19 cellular contexts compared by ENCODE assay signal in genomic region chr2:232504438-232504837, GRCh38. TPM values are rescaled to one million over a fixed set of nuclear protein-coding genes. Genes with fewer than 3 reads are reported as not detected.
DNase-seq lines count a peak whose midpoint lies in the region; ATAC-seq and TF ChIP-seq lines count a peak whose summit lies in the region.
"Had no signal": no experiment of that assay in that cellular context is flagged by ENCODE, and none has a peak within 500 bp of the region (broad histone marks: within the 10 kb centered on the region; RNA-seq: fewer than 3 reads in every experiment).

No MANE protein-coding gene starts in this region.

- H3K9me3 Mint-ChIP-seq in activated T-helper 17 cell treated with anti-CD3 and anti-CD28 coated beads, Interleukin-2, amount 50 U/mL, for 72 hours = no peaks in the 10 kb centered on the region
- no peaks in the 10 kb centered on the region for H3K9me3 Mint-ChIP-seq in neural crest cell
- no peaks in the 10 kb centered on the region for H3K9me3 Mint-ChIP-seq in stimulated activated memory B cell treated with anti-CD40 and anti-IgM and Interleukin-4, amounts not matched to agents 10 μg/mL and 1 μg/mL and 100 μg/mL, for 72 hours

- H3K4me3 Mint-ChIP-seq in activated T-helper 17 cell treated with anti-CD3 and anti-CD28 coated beads, Interleukin-2, amount 50 U/mL, for 72 hours = peak overlapping the region; percentile 71
- H3K4me3 Mint-ChIP-seq in neural crest cell = peak overlapping the region; percentile 45
- H3K4me3 Mint-ChIP-seq in stimulated activated memory B cell treated with anti-CD40 and anti-IgM and Interleukin-4, amounts not matched to agents 10 μg/mL and 1 μg/mL and 100 μg/mL, for 72 hours = no peak overlapping the region

- ATAC-seq in activated T-helper 17 cell treated with anti-CD3 and anti-CD28 coated beads, Interleukin-2, amount 50 U/mL, for 72 hours (replicated peaks) = peak; percentile 29
- no peak for ATAC-seq in stimulated activated memory B cell treated with anti-CD40 and anti-IgM and Interleukin-4, amounts not matched to agents 10 μg/mL and 1 μg/mL and 100 μg/mL, for 72 hours
- ATAC-seq: GM12878 had no signal

- peaks cover 27% of the 10 kb centered on the region for H3K27me3 Mint-ChIP-seq in activated T-helper 17 cell treated with anti-CD3 and anti-CD28 coated beads, Interleukin-2, amount 50 U/mL, for 72 hours
- peaks cover 39% of the 10 kb centered on the region for H3K27me3 Mint-ChIP-seq in neural crest cell (ENCODE audit: low read depth)
- H3K27me3 Mint-ChIP-seq in stimulated activated memory B cell treated with anti-CD40 and anti-IgM and Interleukin-4, amounts not matched to agents 10 μg/mL and 1 μg/mL and 100 μg/mL, for 72 hours = peaks cover 59% of the 10 kb centered on the region

- DNase-seq in NCI-H82 (lab: John Stamatoyannopoulos, UW) (peak; percentile 55), NCI-H82 treated with DMSO at 0.1 percent for 48 hours (lab: John Stamatoyannopoulos, UW; ENCODE audit: unreplicated experiment) (no peak), HT1080 (ENCODE audit: low read depth) (peak; percentile 32), neural crest cell (ENCODE audit: low read depth, low spot score) (no peak), amniotic stem cell (lab: John Stamatoyannopoulos, UW) (no peak), NCI-H2171 treated with DMSO at 0.1 percent for 48 hours (lab: John Stamatoyannopoulos, UW) (no peak)
- DNase-seq: activated CD4-positive, alpha-beta T cell treated with anti-CD3 and anti-CD28 coated beads for 48 hours; activated T-cell treated with anti-CD3 and anti-CD28 coated beads for 4 hours; hippocampal formation; NCI-H2081 treated with DMSO at 0.1 percent for 48 hours; sigmoid colon; stimulated activated CD4-positive, alpha-beta T cell treated with anti-CD3 and anti-CD28 coated beads, Interleukin-2, amount 100 ng/mL, for 24 hours; T1000 had no signal

- no peaks in the 10 kb centered on the region for H3K36me3 Mint-ChIP-seq in activated T-helper 17 cell treated with anti-CD3 and anti-CD28 coated beads, Interleukin-2, amount 50 U/mL, for 72 hours (ENCODE audit: low read depth)
- no peaks in the 10 kb centered on the region for H3K36me3 Mint-ChIP-seq in neural crest cell (ENCODE audit: low read depth)
- no peaks in the 10 kb centered on the region for H3K36me3 Mint-ChIP-seq in stimulated activated memory B cell treated with anti-CD40 and anti-IgM and Interleukin-4, amounts not matched to agents 10 μg/mL and 1 μg/mL and 100 μg/mL, for 72 hours

- H3K27ac Mint-ChIP-seq in activated T-helper 17 cell treated with anti-CD3 and anti-CD28 coated beads, Interleukin-2, amount 50 U/mL, for 72 hours = no peak overlapping the region
- H3K27ac Mint-ChIP-seq in neural crest cell (ENCODE audit: unreplicated experiment) = no peak overlapping the region
- no peak overlapping the region for H3K27ac Mint-ChIP-seq in stimulated activated memory B cell treated with anti-CD40 and anti-IgM and Interleukin-4, amounts not matched to agents 10 μg/mL and 1 μg/mL and 100 μg/mL, for 72 hours

- no peaks in the 10 kb centered on the region for H3K4me1 Mint-ChIP-seq in activated T-helper 17 cell treated with anti-CD3 and anti-CD28 coated beads, Interleukin-2, amount 50 U/mL, for 72 hours
- H3K4me1 Mint-ChIP-seq in neural crest cell = peaks cover 23% of the 10 kb centered on the region
- peaks cover 15% of the 10 kb centered on the region for H3K4me1 Mint-ChIP-seq in stimulated activated memory B cell treated with anti-CD40 and anti-IgM and Interleukin-4, amounts not matched to agents 10 μg/mL and 1 μg/mL and 100 μg/mL, for 72 hours

- no peak for TF ChIP-seq CTCF in neural crest cell (conservative IDR thresholded peaks at IDR 0.05)

RNA-seq across cellular contexts. Expression of gene PRSS56, which starts 15.8 kb away (rescaled TPM):
- not detected in 2 replicates for total RNA-seq in HT1080 (2014; rRNA removed; shearing (Covaris generic))
- polyA plus RNA-seq in HT1080 (2015; cell fraction: cytosol; rRNA removed) = not detected in 2 replicates
- not detected in 2 replicates for polyA plus RNA-seq in HT1080 (2015; cell fraction: nucleus; rRNA removed)
- not detected for total RNA-seq in activated T-helper 17 cell treated with anti-CD3 and anti-CD28 coated beads, Interleukin-2, amount 50 U/mL, for 72 hours
- 52.4 and 54.2 TPM in 2 replicates for total RNA-seq in neural crest cell
- total RNA-seq: chondrocyte, G401, GM12878, sigmoid colon had no signal
- polyA plus RNA-seq: GM12878, sigmoid colon had no signal

RNA-seq across cellular contexts. Expression of gene ECEL1, which starts 16.8 kb away (rescaled TPM):
- total RNA-seq in HT1080 (2014; rRNA removed; shearing (Covaris generic)) = not detected in 2 replicates
- polyA plus RNA-seq in HT1080 (2015; cell fraction: cytosol; rRNA removed) = not detected in 2 replicates
- not detected in 2 replicates for polyA plus RNA-seq in HT1080 (2015; cell fraction: nucleus; rRNA removed)
- not detected for total RNA-seq in activated T-helper 17 cell treated with anti-CD3 and anti-CD28 coated beads, Interleukin-2, amount 50 U/mL, for 72 hours
- total RNA-seq in neural crest cell = 42.9 and 43.9 TPM in 2 replicates
- total RNA-seq: GM12878 had no signal
- polyA plus RNA-seq: GM12878 had no signal

RNA-seq across cellular contexts. Expression of gene CHRND, which starts 21.5 kb away (rescaled TPM):
- not detected in 2 replicates for total RNA-seq in HT1080 (2014; rRNA removed; shearing (Covaris generic))
- not detected in 2 replicates for polyA plus RNA-seq in HT1080 (2015; cell fraction: cytosol; rRNA removed)
- not detected in 2 replicates for polyA plus RNA-seq in HT1080 (2015; cell fraction: nucleus; rRNA removed)
- total RNA-seq in activated T-helper 17 cell treated with anti-CD3 and anti-CD28 coated beads, Interleukin-2, amount 50 U/mL, for 72 hours = not detected
- total RNA-seq in neural crest cell = 4.1 and 5.8 TPM in 2 replicates
- total RNA-seq: chondrocyte, G401, GM12878, sigmoid colon had no signal
- polyA plus RNA-seq: GM12878, sigmoid colon had no signal

RNA-seq across cellular contexts. Expression of gene CHRNG, which starts 35.1 kb away (rescaled TPM):
- total RNA-seq in HT1080 (2014; rRNA removed; shearing (Covaris generic)) = not detected in 2 replicates
- not detected in 2 replicates for polyA plus RNA-seq in HT1080 (2015; cell fraction: cytosol; rRNA removed)
- polyA plus RNA-seq in HT1080 (2015; cell fraction: nucleus; rRNA removed) = not detected in 2 replicates
- total RNA-seq in activated T-helper 17 cell treated with anti-CD3 and anti-CD28 coated beads, Interleukin-2, amount 50 U/mL, for 72 hours = not detected
- not detected in 2 replicates for total RNA-seq in neural crest cell
- total RNA-seq: adrenal gland, chondrocyte, G401, GM12878, sigmoid colon had no signal
- polyA plus RNA-seq: sigmoid colon had no signal

RNA-seq across cellular contexts. Expression of gene TIGD1, which starts 45.9 kb away (rescaled TPM):
- total RNA-seq in HT1080 (2014; rRNA removed; shearing (Covaris generic)) = 4.2 and 5.6 TPM in 2 replicates
- polyA plus RNA-seq in HT1080 (2015; cell fraction: cytosol; rRNA removed) = 5.6 and 7.3 TPM in 2 replicates
- 9.3 and 13.8 TPM in 2 replicates for polyA plus RNA-seq in HT1080 (2015; cell fraction: nucleus; rRNA removed)
- total RNA-seq in activated T-helper 17 cell treated with anti-CD3 and anti-CD28 coated beads, Interleukin-2, amount 50 U/mL, for 72 hours = 1 to 10 TPM; 6.0 to 7.7 TPM
- 11.8 and 12.8 TPM in 2 replicates for total RNA-seq in neural crest cell

Comparison
In these comparisons a context has a peak if more than half of its experiments do, and no peak if none do; other contexts are left out.
1. DNase-seq: peak in NCI-H82 (single experiment) and HT1080 (single experiment); none in NCI-H82 treated with DMSO at 0.1 percent for 48 hours (single experiment), neural crest cell (single experiment), amniotic stem cell (single experiment) and NCI-H2171 treated with DMSO at 0.1 percent for 48 hours (single experiment).
2. RNA of gene PRSS56, which starts 15.8 kb away (total RNA-seq): 52.4 to 54.2 TPM in neural crest cell; not detected in HT1080 and not detected in activated T-helper 17 cell treated with anti-CD3 and anti-CD28 coated beads, Interleukin-2, amount 50 U/mL, for 72 hours; every median in the first group is over 10 times any median in the second.
3. RNA of gene ECEL1, which starts 16.8 kb away (total RNA-seq): 42.9 to 43.9 TPM in neural crest cell; not detected in activated T-helper 17 cell treated with anti-CD3 and anti-CD28 coated beads, Interleukin-2, amount 50 U/mL, for 72 hours and not detected in HT1080; every median in the first group is over 10 times any median in the second.